Comparison of ENCODE assay signal across 9 cellular contexts in genomic region chr7:93799750-93800357, GRCh38.
DNase-seq lines count a peak whose midpoint lies in the region; ATAC-seq, FAIRE-seq and TF ChIP-seq lines count a peak whose summit lies in the region.
"Had no signal": no experiment of that assay in that cellular context is flagged by ENCODE, and none has a peak within 500 bp of the region (broad histone marks: within the 10 kb centered on the region; RNA-seq: fewer than 3 reads in every experiment).

No MANE protein-coding gene starts in this region.

- H4K20me1 ChIP-seq in H1 (replicated peaks in 1 of 2; ENCODE audit: control insufficient read depth in 1 of 2, insufficient read depth in 2 of 2, low read length in 2 of 2), result no peaks in the 10 kb centered on the region

- no peak overlapping the region for H3K23ac ChIP-seq in H1 (ENCODE audit: insufficient read length)

- H2BK15ac ChIP-seq in H1 (ENCODE audit: low read length), result no peak overlapping the region

- POLR2A ChIA-PET in H1 (lab: Charles Lee; ENCODE audit: partially characterized antibody), result no interaction called here

- H3K9me3 ChIP-seq in H1 (ENCODE audit: insufficient read depth in 2 of 2, low read depth in 1 of 2, low read length in 1 of 2), result no peaks in the 10 kb centered on the region
- H3K9me3 ChIP-seq in psoas muscle, result peaks cover 5% of the 10 kb centered on the region

- no peak overlapping the region for H3K14ac ChIP-seq in H1 (ENCODE audit: insufficient read length)

- no peak for TF ChIP-seq POLR2A in H1 (IDR thresholded peaks at IDR 0.05; ENCODE audit: control extremely low read depth in 1 of 2, low read depth in 2 of 2, low read length in 2 of 2)

- no peak overlapping the region for H3K4ac ChIP-seq in H1 (replicated peaks; ENCODE audit: insufficient read length, low read depth, low read length)

- no peak overlapping the region for H3K27ac ChIP-seq in H1 (ENCODE audit: low read depth, low read length)
- H3K27ac ChIP-seq in psoas muscle, result no peak overlapping the region

- no peaks in the 10 kb centered on the region for H3K79me2 ChIP-seq in H1 (ENCODE audit: control insufficient read depth in 1 of 2, insufficient read depth in 2 of 2, low read length in 2 of 2)

- ATAC-seq in psoas muscle (no peak), GM21576 (IDR thresholded peaks at IDR 0.05; ENCODE audit: unreplicated experiment) (no peak)
- ATAC-seq: CD8-positive, alpha-beta T cell had no signal

- no peaks in the 10 kb centered on the region for H3K23me2 ChIP-seq in H1 (ENCODE audit: low read depth, low read length)

- no peak overlapping the region for H2AK5ac ChIP-seq in H1 (ENCODE audit: low read depth, low read length)

- H3K4me1 ChIP-seq in H1 (replicated peaks in 1 of 4; ENCODE audit: control insufficient read depth in 3 of 4, insufficient read depth in 4 of 4, low read length in 3 of 4) (no peaks in the 10 kb centered on the region), psoas muscle (no peaks in the 10 kb centered on the region)

- TF ChIP-seq EP300 in H1 (IDR thresholded peaks at IDR 0.05; ENCODE audit: borderline replicate concordance in 1 of 2, low read depth in 2 of 2, low read length in 2 of 2), result no peak

- WGBS in H1 (ENCODE audit: extremely low coverage in 1 of 2, insufficient coverage in 1 of 2, insufficient read length in 1 of 2, insufficient replicate concordance in 2 of 2, low coverage in 1 of 2, low lambda C conversion rate in 2 of 2, missing lambda C conversion rate in 1 of 2), 2 experiments, result 50% methylated on average over 5 of the region's 5 CpGs; no CpG with 5 or more reads in 1 of the 2 experiments
- WGBS in psoas muscle, 3 donors, result 54 to 61% (median 56%) methylated on average over 5 of the region's 5 CpGs

- no peak overlapping the region for H3K9ac ChIP-seq in H1 (replicated peaks in 1 of 4; ENCODE audit: extremely low read depth in 1 of 4, low read depth in 3 of 4, low read length in 3 of 4)

- H3K18ac ChIP-seq in H1 (ENCODE audit: extremely low read depth, low read length), result no peak overlapping the region

- no peak overlapping the region for H4K91ac ChIP-seq in H1 (replicated peaks; ENCODE audit: insufficient read length, low read length)

- TF ChIP-seq RAD21 in H1 (IDR thresholded peaks at IDR 0.05 in 1 of 2, conservative IDR thresholded peaks at IDR 0.05 in 1 of 2; ENCODE audit: low read depth in 2 of 2, low read length in 2 of 2), result peak; percentile 57 to 66

- TF ChIP-seq CTCF in H1 (IDR thresholded peaks at IDR 0.05; ENCODE audit: control extremely low read depth in 1 of 3, insufficient read depth in 1 of 3, low read depth in 1 of 3, low read length in 3 of 3) (peak in 2 of 3 experiments; percentile 25 to 48; a peak in 2 of 4 replicates), psoas muscle (IDR thresholded peaks at IDR 0.05) (peak; percentile 25)

- H3K27me3 ChIP-seq in H1 (replicated peaks in 1 of 4; ENCODE audit: control insufficient read depth in 3 of 4, extremely low read depth in 1 of 4, insufficient read depth in 3 of 4, low read length in 3 of 4) (no peaks in the 10 kb centered on the region), psoas muscle (ENCODE audit: insufficient read depth in 3 of 3, low read length in 2 of 3) (no peaks in the 10 kb centered on the region)

- 0 out of 2 replicates have a peak overlapping the region, but pooled peaks have one; percentile 10 for H2BK12ac ChIP-seq in H1 (ENCODE audit: low read depth, low read length)

- H3K36me3 ChIP-seq in H1 (ENCODE audit: control insufficient read depth in 2 of 4, insufficient read depth in 4 of 4, low read length in 3 of 4) (no peaks in the 10 kb centered on the region), psoas muscle (ENCODE audit: insufficient read depth in 1 of 2, low read depth in 1 of 2) (no peaks in the 10 kb centered on the region)

- peak; percentile 52 for FAIRE-seq in H1 (lab: Jason Lieb, UNC)

- no peak overlapping the region for H2BK5ac ChIP-seq in H1 (ENCODE audit: low read depth, low read length)

- DNase-seq in NCI-H2171 treated with DMSO at 0.1 percent for 48 hours (lab: John Stamatoyannopoulos, UW) (peak; percentile 20), NCI-H2171 (lab: John Stamatoyannopoulos, UW) (no peak), NCI-H526 treated with DMSO at 0.1 percent for 48 hours (lab: John Stamatoyannopoulos, UW) (peak; percentile 9), H1 (ENCODE audit: low read depth in 1 of 2, low spot score in 2 of 2) (no peak), psoas muscle (no peak), GDM1 (lab: John Stamatoyannopoulos, UW) (no peak), DMS153 treated with DMSO at 0.1 percent for 48 hours (lab: John Stamatoyannopoulos, UW; ENCODE audit: unreplicated experiment) (no peak)
- DNase-seq: CD8-positive, alpha-beta T cell had no signal

- no peak overlapping the region for H2AFZ ChIP-seq in H1 (ENCODE audit: low read length)

- H3K4me2 ChIP-seq in H1 (ENCODE audit: insufficient read depth in 1 of 2, low read depth in 2 of 2, low read length in 2 of 2), result no peak overlapping the region

- intact Hi-C loops in psoas muscle (cut with DNase I), result no loop called here

- no peak overlapping the region for H4K8ac ChIP-seq in H1 (ENCODE audit: extremely low read depth, insufficient read depth, low read length)

- H2BK120ac ChIP-seq in H1 (replicated peaks; ENCODE audit: low read depth, low read length), result no peak overlapping the region

- H3K4me3 ChIP-seq in H1 (ENCODE audit: extremely low read depth in 1 of 4, insufficient read depth in 2 of 4, low read depth in 3 of 4, low read length in 4 of 4) (no peak overlapping the region), psoas muscle (no peak overlapping the region)

- no peak overlapping the region for H2BK20ac ChIP-seq in H1 (ENCODE audit: low read length)

- H4K5ac ChIP-seq in H1 (ENCODE audit: insufficient read length, low read depth, low read length), result no peak overlapping the region

- CTCF ChIA-PET in H1 (lab: Charles Lee; ENCODE audit: partially characterized antibody), result interaction anchor here (0.6 to 5.7 kb wide), 27 partner anchors 13 to 532 kb away, joined by 3 to 47 read pairs (median 4); no protein-coding TSS in a partner anchor

- no peaks in the 10 kb centered on the region for H3K79me1 ChIP-seq in H1 (ENCODE audit: low read depth, low read length)

- no peak overlapping the region for H3K56ac ChIP-seq in H1 (replicated peaks; ENCODE audit: insufficient read length, low read depth, low read length)

TF ChIP-seq in H1, 55 proteins besides CTCF, POLR2A, EP300 and RAD21:
- TF ChIP-seq TAF1 (IDR thresholded peaks at IDR 0.05; ENCODE audit: low read depth, low read length) (no peak), JUND (IDR thresholded peaks at IDR 0.05; ENCODE audit: low read length) (no peak), SP1 (IDR thresholded peaks at IDR 0.05; ENCODE audit: low read depth, low read length) (no peak), ASH2L (IDR thresholded peaks at IDR 0.05; ENCODE audit: low read length) (no peak), TCF12 (IDR thresholded peaks at IDR 0.05; ENCODE audit: low read depth, low read length) (no peak)

Comparison
In these comparisons a context has a peak if more than half of its experiments do, and no peak if none do; other contexts are left out.
1. DNase-seq: peak in NCI-H2171 treated with DMSO at 0.1 percent for 48 hours (single experiment) and NCI-H526 treated with DMSO at 0.1 percent for 48 hours (single experiment); none in NCI-H2171 (single experiment), H1 (0 of 2), psoas muscle (0 of 2), GDM1 (single experiment) and DMS153 treated with DMSO at 0.1 percent for 48 hours (single experiment).